Comparison of ENCODE assay signal across 34 cellular contexts in genomic region chr10:97529685-97530465, GRCh38. TPM values are rescaled to one million over a fixed set of nuclear protein-coding genes. Genes with fewer than 3 reads are reported as not detected.
A peak's percentile ranks its signal among the peaks of the same experiment; 100 is the strongest.
DNase-seq lines count a peak whose midpoint lies in the region; ATAC-seq lines count a peak whose summit lies in the region.
"Had no signal": no experiment of that assay in that cellular context is flagged by ENCODE, and none has a peak within 500 bp of the region (broad histone marks: within the 10 kb centered on the region; RNA-seq: fewer than 3 reads in every experiment).

No MANE protein-coding gene starts in this region.

- H3K4me3 ChIP-seq in right cardiac atrium (ENCODE audit: low read length) (no peak overlapping the region), SJCRH30 (no peak overlapping the region)
- H3K4me3 ChIP-seq: adrenal gland; BLaER1 treated with 17β-estradiol and CSF1 and Interleukin-3, amounts not matched to agents 10 nM and 100 nM; heart left ventricle; lower lobe of right lung; Peyer's patch; skin epidermis; transverse colon had no signal

- H3K27me3 ChIP-seq in right cardiac atrium (ENCODE audit: control insufficient read depth, insufficient read depth): no peaks in the 10 kb centered on the region
- H3K27me3 ChIP-seq in SJCRH30: no peaks in the 10 kb centered on the region
- H3K27me3 ChIP-seq: adrenal gland; BLaER1 treated with 17β-estradiol and CSF1 and Interleukin-3, amounts not matched to agents 10 nM and 100 nM; heart left ventricle; Peyer's patch; transverse colon had no signal

- H3K4me1 ChIP-seq in right cardiac atrium (ENCODE audit: control insufficient read depth, insufficient read depth, low read length) (no peaks in the 10 kb centered on the region), SJCRH30 (peaks cover 7% of the 10 kb centered on the region)
- H3K4me1 ChIP-seq: adrenal gland; BLaER1 treated with 17β-estradiol and CSF1 and Interleukin-3, amounts not matched to agents 10 nM and 100 nM; Peyer's patch; transverse colon had no signal

- no peaks in the 10 kb centered on the region for H3K9me3 ChIP-seq in right cardiac atrium (ENCODE audit: control insufficient read depth, low read length)
- no peaks in the 10 kb centered on the region for H3K9me3 ChIP-seq in SJCRH30 (replicated peaks)
- H3K9me3 ChIP-seq: adrenal gland, heart left ventricle, lower lobe of right lung, Peyer's patch, transverse colon had no signal

- WGBS in right cardiac atrium: 83% methylated on average over 10 of the region's 14 CpGs

- intact Hi-C loops in right cardiac atrium (cut with DNase I): no loop called here

- H3K27ac ChIP-seq in right cardiac atrium (ENCODE audit: low read length) (no peak overlapping the region), SJCRH30 (no peak overlapping the region)
- H3K27ac ChIP-seq: adrenal gland; BLaER1 treated with 17β-estradiol and CSF1 and Interleukin-3, amounts not matched to agents 10 nM and 100 nM; heart left ventricle; HL-60; lower lobe of right lung; Peyer's patch; skin epidermis; transverse colon; VCaP had no signal

- no peaks in the 10 kb centered on the region for H3K36me3 ChIP-seq in SJCRH30
- H3K36me3 ChIP-seq: adrenal gland, heart left ventricle, lower lobe of right lung, Peyer's patch, transverse colon had no signal

- DNase-seq in Daoy (ENCODE audit: low read depth) (peak; percentile 21), NCI-H69 (lab: John Stamatoyannopoulos, UW) (peak; percentile 8), right cardiac atrium (peak in 2 of 3 donors; percentile 3 to 10), SJCRH30 (no peak), NCI-H2107 treated with DMSO at 0.1 percent for 48 hours (lab: John Stamatoyannopoulos, UW; ENCODE audit: unreplicated experiment) (no peak)
- DNase-seq: activated CD4-positive, alpha-beta T cell treated with anti-CD3 and anti-CD28 coated beads for 4 hours; activated CD8-positive, alpha-beta T cell treated with anti-CD3 and anti-CD28 coated beads, Interleukin-2, amount 10 ng/mL, durations not matched to agents 7 days and 5 days; activated naive CD4-positive, alpha-beta T cell treated with anti-CD3 and anti-CD28 coated beads for 36 hours; adrenal gland; DMS153; effector memory CD8-positive, alpha-beta T cell; erythroblast; H7; heart left ventricle; islet precursor cell; lower lobe of right lung; MV-4-11; naive thymus-derived CD8-positive, alpha-beta T cell; NCI-H1436; NCI-H2081 treated with DMSO at 0.1 percent for 48 hours; NCI-H446; NCI-H774; Peyer's patch; T1000; transverse colon had no signal

- no peak for ATAC-seq in right cardiac atrium
- ATAC-seq: activated CD8-positive, alpha-beta T cell treated with anti-CD3 and anti-CD28 coated beads, Interleukin-2, amount 10 ng/mL, durations not matched to agents 7 days and 5 days; effector memory CD8-positive, alpha-beta T cell; lower lobe of right lung; naive thymus-derived CD8-positive, alpha-beta T cell; stimulated activated memory B cell treated with anti-CD40 and anti-IgM and Interleukin-4, amounts not matched to agents 10 μg/mL and 1 μg/mL and 100 μg/mL, for 72 hours had no signal

RNA-seq across cellular contexts. Expression of gene UBTD1, which starts 31.2 kb away (rescaled TPM):
- 8.2 and 8.3 TPM in 2 replicates for total RNA-seq in Daoy (2014; rRNA removed; shearing (Covaris generic))
- 10 to 100 TPM; 24.8 to 27.6 (median 25.8) TPM for total RNA-seq in right cardiac atrium
- 42.1 TPM for polyA plus RNA-seq in right cardiac atrium
- total RNA-seq in SJCRH30 (2014; rRNA removed; shearing (Covaris generic)): 13.9 and 14.3 TPM in 2 replicates

RNA-seq across cellular contexts. Expression of gene MMS19, which starts 31.7 kb away (rescaled TPM):
- 53.3 and 70.5 TPM in 2 replicates for total RNA-seq in Daoy (2014; rRNA removed; shearing (Covaris generic))
- 10 to 100 TPM; 32.8 to 40.0 (median 36.8) TPM for total RNA-seq in right cardiac atrium
- 33.7 TPM for polyA plus RNA-seq in right cardiac atrium
- total RNA-seq in SJCRH30 (2014; rRNA removed; shearing (Covaris generic)): 77.3 and 83.7 TPM in 2 replicates

RNA-seq across cellular contexts. Expression of gene ANKRD2, which starts 42.7 kb away (rescaled TPM):
- not detected in 2 replicates for total RNA-seq in Daoy (2014; rRNA removed; shearing (Covaris generic))
- 10 to 100 TPM in 3 of 4 donors, 1 to 10 TPM in 1; 9.9 to 19.3 (median 17.8) TPM for total RNA-seq in right cardiac atrium
- polyA plus RNA-seq in right cardiac atrium: 67.6 TPM
- total RNA-seq in SJCRH30 (2014; rRNA removed; shearing (Covaris generic)): 0.26 and 0.51 TPM in 2 replicates
- total RNA-seq: H7; mononuclear cell; naive thymus-derived CD8-positive, alpha-beta T cell; osteocyte; Peyer's patch; SK-MEL-5; subcutaneous adipose tissue; transverse colon had no signal
- polyA plus RNA-seq: naive thymus-derived CD8-positive, alpha-beta T cell had no signal

RNA-seq across cellular contexts. Expression of gene HOGA1, which starts 54.3 kb away (rescaled TPM):
- total RNA-seq in Daoy (2014; rRNA removed; shearing (Covaris generic)): not detected in 2 replicates
- total RNA-seq in right cardiac atrium: 10 to 100 TPM in 3 of 4 donors, 1 to 10 TPM in 1; 4.4 to 13.4 (median 11.7) TPM
- polyA plus RNA-seq in right cardiac atrium: 15.0 TPM
- 1.7 and 3.5 TPM in 2 replicates for total RNA-seq in SJCRH30 (2014; rRNA removed; shearing (Covaris generic))
- total RNA-seq: activated CD8-positive, alpha-beta T cell treated with anti-CD3 and anti-CD28 coated beads, Interleukin-2, amount 10 ng/mL, durations not matched to agents 7 days and 5 days; activated naive CD4-positive, alpha-beta T cell treated with anti-CD3 and anti-CD28 coated beads for 36 hours; H7; mononuclear cell; naive thymus-derived CD8-positive, alpha-beta T cell; osteocyte; transverse colon had no signal
- polyA plus RNA-seq: naive thymus-derived CD8-positive, alpha-beta T cell had no signal

RNA-seq across cellular contexts. Expression of gene C10orf62, which starts 59.6 kb away (rescaled TPM):
- not detected in 2 replicates for total RNA-seq in Daoy (2014; rRNA removed; shearing (Covaris generic))
- total RNA-seq in right cardiac atrium: under 1 TPM in 3 of 4 donors, not detected in 1; 0.25 to 0.76 (median 0.31) TPM
- polyA plus RNA-seq in right cardiac atrium: 0.20 TPM
- total RNA-seq in SJCRH30 (2014; rRNA removed; shearing (Covaris generic)): 0.75 and 0.84 TPM in 2 replicates
- total RNA-seq: activated CD8-positive, alpha-beta T cell treated with anti-CD3 and anti-CD28 coated beads, Interleukin-2, amount 10 ng/mL, durations not matched to agents 7 days and 5 days; activated naive CD4-positive, alpha-beta T cell treated with anti-CD3 and anti-CD28 coated beads for 36 hours; H7; lower lobe of right lung; mononuclear cell; naive thymus-derived CD8-positive, alpha-beta T cell; osteocyte; Peyer's patch; SK-MEL-5; transverse colon had no signal
- polyA plus RNA-seq: naive thymus-derived CD8-positive, alpha-beta T cell had no signal

Comparison
In these comparisons a context has a peak if more than half of its experiments do, and no peak if none do; other contexts are left out.
1. DNase-seq: peak in Daoy (single experiment), NCI-H69 (single experiment) and right cardiac atrium (2 of 3); none in SJCRH30 (0 of 2) and NCI-H2107 treated with DMSO at 0.1 percent for 48 hours (single experiment).